ENCODE assay signal across 8 cellular contexts in the genomic region with DNA sequence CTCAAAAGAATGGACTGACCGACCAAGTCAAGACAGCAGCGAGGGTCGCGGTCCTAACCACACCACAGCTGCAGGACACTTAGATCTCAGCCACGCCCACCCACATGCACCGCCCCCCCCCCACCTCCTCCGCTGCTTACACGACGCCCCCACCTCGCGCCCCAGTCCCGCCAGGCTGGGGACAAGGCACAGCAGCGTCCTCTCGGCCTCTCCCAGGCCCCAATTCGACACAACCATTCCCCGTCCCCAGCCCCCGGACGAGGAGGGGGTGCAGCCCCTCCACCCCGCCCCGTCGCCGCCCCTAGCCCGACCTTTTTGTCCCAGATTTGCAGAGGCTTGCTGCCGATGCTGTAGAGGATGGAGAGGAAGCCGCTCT. TPM values are rescaled to one million over a fixed set of nuclear protein-coding genes. Genes with fewer than 3 reads are reported as not detected.
DNase-seq lines count a peak whose midpoint lies in the region; ATAC-seq, FAIRE-seq and TF ChIP-seq lines count a peak whose summit lies in the region.

No MANE protein-coding gene starts in this region.

- peak overlapping the region; percentile 99 for H3K4me3 ChIP-seq in WERI-Rb-1 (ENCODE audit: low read depth, low read length)
- peak overlapping the region; percentile 95 for H3K4me3 ChIP-seq in fibroblast of the aortic adventitia (ENCODE audit: low read depth, low read length)
- H3K4me3 ChIP-seq in pancreas = peak overlapping the region; percentile 45 to 87 (median 66)

- WGBS in pancreas, 2 donors = 1 to 2% methylated on average over 21 to 25 of the region's 25 CpGs

- H3K36me3 Mint-ChIP-seq in activated CD4-positive, alpha-beta T cell treated with anti-CD3 and anti-CD28 coated beads, Interleukin-2, amount 10 ng/mL, durations not matched to agents 7 days and 5 days (ENCODE audit: low read depth) = peaks cover 8% of the 10 kb centered on the region

- DNase-seq in activated CD4-positive, alpha-beta T cell treated with anti-CD3 and anti-CD28 coated beads, Interleukin-2, amount 10 ng/mL, durations not matched to agents 7 days and 5 days = peak; percentile 28
- DNase-seq in activated CD4-positive, alpha-beta T cell treated with anti-CD3 and anti-CD28 coated beads for 48 hours = no peak
- DNase-seq in WERI-Rb-1 (peak; percentile 26), fibroblast of the aortic adventitia (ENCODE audit: low read depth) (no peak), pancreas (peak in 2 of 6 donors; percentile 55 to 61), NCI-H1694 (lab: John Stamatoyannopoulos, UW) (no peak)

- POLR2A ChIA-PET in activated CD4-positive, alpha-beta T cell treated with anti-CD3 and anti-CD28 coated beads, Interleukin-2, amount 10 ng/mL, durations not matched to agents 7 days and 5 days (lab: Charles Lee) = interaction anchor here (0.6 to 1.0 kb wide), 3 partner anchors 9 to 943 kb away, joined by 3 read pairs; a partner anchor contains a TSS

- H3K27ac Mint-ChIP-seq in activated CD4-positive, alpha-beta T cell treated with anti-CD3 and anti-CD28 coated beads, Interleukin-2, amount 10 ng/mL, durations not matched to agents 7 days and 5 days = peak overlapping the region; percentile 84

- H3K27me3 Mint-ChIP-seq in activated CD4-positive, alpha-beta T cell treated with anti-CD3 and anti-CD28 coated beads, Interleukin-2, amount 10 ng/mL, durations not matched to agents 7 days and 5 days = no peaks in the 10 kb centered on the region

- TF ChIP-seq CTCF in WERI-Rb-1 (IDR thresholded peaks at IDR 0.05; ENCODE audit: low read depth, low read length) = no peak
- no peak for TF ChIP-seq CTCF in fibroblast of the aortic adventitia (IDR thresholded peaks at IDR 0.05; ENCODE audit: insufficient read depth, low read length)
- no peak for TF ChIP-seq CTCF in pancreas (IDR thresholded peaks at IDR 0.05)

- no peaks in the 10 kb centered on the region for H3K9me3 Mint-ChIP-seq in activated CD4-positive, alpha-beta T cell treated with anti-CD3 and anti-CD28 coated beads, Interleukin-2, amount 10 ng/mL, durations not matched to agents 7 days and 5 days

- H3K4me1 Mint-ChIP-seq in activated CD4-positive, alpha-beta T cell treated with anti-CD3 and anti-CD28 coated beads, Interleukin-2, amount 10 ng/mL, durations not matched to agents 7 days and 5 days = peaks cover 47% of the 10 kb centered on the region

- H3K36me3 ChIP-seq in WERI-Rb-1 = peaks cover 6% of the 10 kb centered on the region; the same call in 1 of the 2 replicates
- H3K36me3 ChIP-seq in pancreas = no peaks in the 10 kb centered on the region

- FAIRE-seq in pancreas (lab: Jason Lieb, UNC) = no peak

- peak; percentile 2 for ATAC-seq in HG03045 (IDR thresholded peaks at IDR 0.05; ENCODE audit: unreplicated experiment)
- ATAC-seq in pancreas = peak in 2 of 4 donors; percentile 1
- ATAC-seq in GM21786 (IDR thresholded peaks at IDR 0.05; ENCODE audit: unreplicated experiment) = no peak

- H3K27me3 ChIP-seq in WERI-Rb-1 (ENCODE audit: insufficient read depth, low read depth, severe bottlenecking) = no peaks in the 10 kb centered on the region
- H3K27me3 ChIP-seq in pancreas = no peaks in the 10 kb centered on the region

- intact Hi-C loops in pancreas (cut with DNase I) = loop anchor here in 1 of 3 donors (10.0 kb wide), 1 partner anchor 104 kb away; a partner anchor contains a TSS

- peaks cover 8% of the 10 kb centered on the region for H3K9me3 ChIP-seq in WERI-Rb-1 (ENCODE audit: severe bottlenecking)
- H3K9me3 ChIP-seq in pancreas = no peaks in the 10 kb centered on the region

- H3K4me1 ChIP-seq in pancreas = peaks cover 23 to 30% (median 28%) of the 10 kb centered on the region in 3 donors

- peak overlapping the region; percentile 93 for H3K27ac ChIP-seq in WERI-Rb-1
- H3K27ac ChIP-seq in pancreas = peak overlapping the region; percentile 75 to 85 (median 80)

- H3K4me3 Mint-ChIP-seq in activated CD4-positive, alpha-beta T cell treated with anti-CD3 and anti-CD28 coated beads, Interleukin-2, amount 10 ng/mL, durations not matched to agents 7 days and 5 days = peak overlapping the region; percentile 80

- CTCF ChIA-PET in activated CD4-positive, alpha-beta T cell treated with anti-CD3 and anti-CD28 coated beads, Interleukin-2, amount 10 ng/mL, durations not matched to agents 7 days and 5 days (lab: Charles Lee) = interaction anchor here (0.6 to 1.9 kb wide), 4 partner anchors 10 to 498 kb away, joined by 3 to 5 read pairs (median 4); no protein-coding TSS in a partner anchor

RNA-seq across cellular contexts. Expression of a gene that starts 0.5 kb away (rescaled TPM):
- 10 to 100 TPM; 40.7 to 46.7 TPM for total RNA-seq in activated CD4-positive, alpha-beta T cell treated with anti-CD3 and anti-CD28 coated beads, Interleukin-2, amount 10 ng/mL, durations not matched to agents 7 days and 5 days
- total RNA-seq in fibroblast of the aortic adventitia (ENCODE audit: low replicate concordance) (13.4 and 35.7 TPM in 2 replicates), pancreas (10 to 100 TPM in 1 of 6 donors, 1 to 10 TPM in 5; 5.7 to 10.6 (median 8.3) TPM)
- 10 to 100 TPM in 1 of 2 donors, 1 to 10 TPM in 1; 5.2 to 23.2 TPM for polyA plus RNA-seq in pancreas

Comparison
In these comparisons a context has a peak if more than half of its experiments do, and no peak if none do; other contexts are left out.
1. DNase-seq: peak in activated CD4-positive, alpha-beta T cell treated with anti-CD3 and anti-CD28 coated beads, Interleukin-2, amount 10 ng/mL, durations not matched to agents 7 days and 5 days (single experiment) and WERI-Rb-1 (single experiment); none in activated CD4-positive, alpha-beta T cell treated with anti-CD3 and anti-CD28 coated beads for 48 hours (single experiment), fibroblast of the aortic adventitia (single experiment) and NCI-H1694 (single experiment).
2. Peak in every context shown above with its lines, with median percentiles within 50 percentile points of each other: H3K4me3 ChIP-seq.